In the genomic region with DNA sequence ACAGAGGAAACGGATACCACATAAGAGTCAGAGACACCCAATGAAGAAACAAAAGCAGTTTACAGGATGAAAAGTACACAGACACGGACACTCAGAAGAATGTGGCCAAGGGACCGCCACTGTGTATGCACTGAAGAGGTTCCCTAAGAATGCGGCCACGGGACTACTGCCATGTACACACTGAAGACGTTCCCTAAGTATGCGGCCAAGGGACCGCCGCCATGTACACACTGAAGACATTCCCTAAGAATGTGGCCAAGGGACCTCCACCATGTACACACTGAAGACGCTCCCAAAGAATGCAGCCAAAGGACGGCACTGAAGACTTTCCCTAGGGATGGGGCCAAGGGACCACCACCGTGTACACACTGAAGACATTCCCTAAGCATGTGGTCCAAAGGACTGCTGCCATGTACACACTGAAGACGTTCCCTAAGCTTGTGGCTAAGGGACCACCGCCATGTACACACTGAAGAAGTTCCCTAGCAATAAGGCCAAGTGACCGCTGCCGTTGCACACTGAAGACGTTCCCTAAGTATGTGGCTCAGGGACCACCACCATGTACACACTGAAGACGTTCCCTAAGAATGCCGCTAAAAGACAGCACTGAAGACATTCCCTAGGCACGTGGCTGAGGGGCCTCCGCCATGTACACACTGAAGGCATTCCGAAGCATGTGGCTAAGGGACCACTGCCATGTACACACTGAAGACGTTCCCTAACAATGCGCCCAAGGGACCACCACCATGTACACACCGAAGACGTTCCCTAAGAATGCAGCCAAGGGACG, we compare ENCODE assay signal across 23 cellular contexts. TPM values are rescaled to one million over a fixed set of nuclear protein-coding genes. Genes with fewer than 3 reads are reported as not detected.
DNase-seq lines count a peak whose midpoint lies in the region; ATAC-seq and TF ChIP-seq lines count a peak whose summit lies in the region.
"Had no signal": no experiment of that assay in that cellular context is flagged by ENCODE, and none has a peak within 500 bp of the region (broad histone marks: within the 10 kb centered on the region; RNA-seq: fewer than 3 reads in every experiment).

No MANE protein-coding gene starts in this region.

- no peak for ATAC-seq in stimulated activated naive CD8-positive, alpha-beta T cell treated with anti-CD3 and anti-CD28 coated beads, Interleukin-15, amount 100 ng/mL, for 72 hours
- ATAC-seq in stimulated activated naive CD8-positive, alpha-beta T cell treated with anti-CD3 and anti-CD28 coated beads, Interleukin-15, Interleukin-2, amounts not matched to agents 100 U/mL and 50 U/mL, for 24 hours = no peak
- ATAC-seq: Right ventricle myocardium inferior, SK-N-SH treated with all-trans-retinoic acid at 6 μM for 48 hours had no signal

- no peak overlapping the region for H3K4me3 Mint-ChIP-seq in stimulated activated naive CD8-positive, alpha-beta T cell treated with anti-CD3 and anti-CD28 coated beads, Interleukin-15, amount 100 ng/mL, for 72 hours
- no peak overlapping the region for H3K4me3 Mint-ChIP-seq in nephron progenitor cell

- H3K27ac Mint-ChIP-seq in stimulated activated naive CD8-positive, alpha-beta T cell treated with anti-CD3 and anti-CD28 coated beads, Interleukin-15, amount 100 ng/mL, for 72 hours = peak overlapping the region; percentile 41 to 54
- peak overlapping the region; percentile 41 for H3K27ac Mint-ChIP-seq in nephron progenitor cell

- peaks cover 24% of the 10 kb centered on the region for H3K36me3 Mint-ChIP-seq in nephron progenitor cell (ENCODE audit: low read depth)

- DNase-seq in stimulated activated naive CD8-positive, alpha-beta T cell treated with anti-CD3 and anti-CD28 coated beads, Interleukin-15, amount 100 ng/mL, for 72 hours = no peak
- no peak for DNase-seq in stimulated activated naive CD8-positive, alpha-beta T cell treated with anti-CD3 and anti-CD28 coated beads, Interleukin-15, Interleukin-2, amounts not matched to agents 100 U/mL and 50 U/mL, for 24 hours
- DNase-seq in cerebellar cortex (ENCODE audit: low spot score) (peak; percentile 21), nephron progenitor cell (no peak), 8988T (no peak), NCI-H2107 treated with DMSO at 0.1 percent for 48 hours (lab: John Stamatoyannopoulos, UW; ENCODE audit: unreplicated experiment) (no peak), G401 (ENCODE audit: low spot score) (no peak)
- DNase-seq: DMS153; GDM1; KG1; MG63; NCI-H1105 treated with DMSO at 0.1 percent for 48 hours; NCI-H146; NCI-H1930; NCI-H2107; NCI-H446 treated with DMSO at 0.1 percent for 48 hours; NCI-H526; NCI-H82; NK-92 treated with Interleukin-12 subunit alpha and Interleukin-12 subunit beta, amount 100 ng/mL, for 24 hours; PC-9; SJCRH30 had no signal

- H3K27me3 Mint-ChIP-seq in stimulated activated naive CD8-positive, alpha-beta T cell treated with anti-CD3 and anti-CD28 coated beads, Interleukin-15, amount 100 ng/mL, for 72 hours = no peaks in the 10 kb centered on the region
- peaks cover 5% of the 10 kb centered on the region for H3K27me3 Mint-ChIP-seq in nephron progenitor cell (ENCODE audit: low read depth, poor library complexity)

- H3K9me3 Mint-ChIP-seq in stimulated activated naive CD8-positive, alpha-beta T cell treated with anti-CD3 and anti-CD28 coated beads, Interleukin-15, amount 100 ng/mL, for 72 hours = peaks cover 6 to 7% of the 10 kb centered on the region in 2 donors
- H3K9me3 Mint-ChIP-seq in nephron progenitor cell = peaks cover 15% of the 10 kb centered on the region

- in situ Hi-C loops in G401 (cut with HindIII; ENCODE audit: low sequenced_read_pairs) = no loop called here

- no peak for TF ChIP-seq CTCF in nephron progenitor cell (IDR thresholded peaks at IDR 0.05)

- peaks cover 2% of the 10 kb centered on the region for H3K4me1 Mint-ChIP-seq in stimulated activated naive CD8-positive, alpha-beta T cell treated with anti-CD3 and anti-CD28 coated beads, Interleukin-15, amount 100 ng/mL, for 72 hours
- peaks cover 6% of the 10 kb centered on the region for H3K4me1 Mint-ChIP-seq in nephron progenitor cell

RNA-seq across cellular contexts. Expression of a gene that starts 32.2 kb away (rescaled TPM):
- 12.9 and 17.4 TPM in 2 replicates for total RNA-seq in G401 (2014; rRNA removed; shearing (Covaris generic))

RNA-seq across cellular contexts. Expression of a gene that starts 32.2 kb away (rescaled TPM):
- total RNA-seq in G401 (2014; rRNA removed; shearing (Covaris generic)) = 53.6 and 62.0 TPM in 2 replicates
